Comparison of ENCODE assay signal across 8 cellular contexts in genomic region chr5:173017087-173017486, GRCh38. TPM values are rescaled to one million over a fixed set of nuclear protein-coding genes. Genes with fewer than 3 reads are reported as not detected.
A peak's percentile ranks its signal among the peaks of the same experiment; 100 is the strongest.
DNase-seq lines count a peak whose midpoint lies in the region; ATAC-seq and TF ChIP-seq lines count a peak whose summit lies in the region.
"Not testable (repeated sequence)": the region's sequence is repeated elsewhere in the genome, so short reads cannot be mapped to it uniquely, and the experiment has no call there.

No MANE protein-coding gene starts in this region.

- DNase-seq in activated CD8-positive, alpha-beta memory T cell treated with anti-CD3 and anti-CD28 coated beads, Interleukin-2, amount 50 U/mL, for 48 hours, result peak; percentile 13
- DNase-seq in brain microvascular endothelial cell; fibroblast of lung (ENCODE audit: low read depth in 2 of 2); osteocyte (ENCODE audit: extremely low spot score, unreplicated experiment): not testable (repeated sequence)
- peak in 1 of 3 donors; percentile 33 for DNase-seq in right lobe of liver

- H3K27ac ChIP-seq in 22Rv1 (peak overlapping the region; percentile 75), HUES64 (ENCODE audit: low read depth, low read length) (peak overlapping the region; percentile 28), brain microvascular endothelial cell (peak overlapping the region; percentile 2), fibroblast of lung (ENCODE audit: insufficient read depth, low read length) (peak overlapping the region; percentile 39), right lobe of liver (peak overlapping the region; percentile 36 to 77 (median 75))

- peak overlapping the region; percentile 9 for H3K4me2 ChIP-seq in fibroblast of lung (ENCODE audit: extremely low read depth, insufficient read depth, low read length)

- in situ Hi-C loops in brain microvascular endothelial cell (cut with HindIII; ENCODE audit: low pct_ligation_motif_present, low sequenced_read_pairs), result not testable (repeated sequence)

- WGBS in HUES64, result 95% methylated on average over 15 of the region's 15 CpGs
- 78% methylated on average over 9 of the region's 15 CpGs for WGBS in right lobe of liver (ENCODE audit: insufficient coverage, low coverage, low lambda C conversion rate, missing lambda C conversion rate)

- H3K36me3 Mint-ChIP-seq in osteocyte (ENCODE audit: unreplicated experiment), result peaks cover 22% of the 10 kb centered on the region
- H3K36me3 Mint-ChIP-seq in stimulated activated naive CD8-positive, alpha-beta T cell treated with anti-CD3 and anti-CD28 coated beads, Interleukin-15, Interleukin-2, amounts not matched to agents 100 ng/mL and 50 ng/mL, for 24 hours (ENCODE audit: low read depth), result peaks cover 40% of the 10 kb centered on the region

- H3K36me3 ChIP-seq in HUES64 (ENCODE audit: insufficient read depth, low read length), result peaks cover 19% of the 10 kb centered on the region; the same call in 1 of the 2 replicates
- peaks cover 10% of the 10 kb centered on the region for H3K36me3 ChIP-seq in brain microvascular endothelial cell (replicated peaks)
- H3K36me3 ChIP-seq in fibroblast of lung (ENCODE audit: control insufficient read depth, insufficient read depth, low read length), result not testable (repeated sequence)
- peaks cover 0 to 12% (median 2%) of the 10 kb centered on the region in 4 donors for H3K36me3 ChIP-seq in right lobe of liver

- not testable (repeated sequence) for TF ChIP-seq POLR2A in right lobe of liver (IDR thresholded peaks at IDR 0.05)

- H3K27me3 ChIP-seq in HUES64 (ENCODE audit: insufficient read depth, low read length); brain microvascular endothelial cell (replicated peaks); fibroblast of lung (ENCODE audit: control insufficient read depth, insufficient read depth, low read length); right lobe of liver: not testable (repeated sequence)

- not testable (repeated sequence) for H2AFZ ChIP-seq in fibroblast of lung (ENCODE audit: low read length)

- not testable (repeated sequence) for H3K27me3 Mint-ChIP-seq in osteocyte (ENCODE audit: unreplicated experiment); stimulated activated naive CD8-positive, alpha-beta T cell treated with anti-CD3 and anti-CD28 coated beads, Interleukin-15, Interleukin-2, amounts not matched to agents 100 ng/mL and 50 ng/mL, for 24 hours

- peaks cover 38% of the 10 kb centered on the region for H3K79me2 ChIP-seq in fibroblast of lung (ENCODE audit: control insufficient read depth, insufficient read depth, low read length)

- not testable (repeated sequence) for H3K4me3 Mint-ChIP-seq in osteocyte (ENCODE audit: unreplicated experiment); stimulated activated naive CD8-positive, alpha-beta T cell treated with anti-CD3 and anti-CD28 coated beads, Interleukin-15, Interleukin-2, amounts not matched to agents 100 ng/mL and 50 ng/mL, for 24 hours

- H4K20me1 ChIP-seq in fibroblast of lung (ENCODE audit: control insufficient read depth, extremely low read depth, insufficient read depth, low read length), result not testable (repeated sequence)

- ATAC-seq in right lobe of liver, result not testable (repeated sequence)

- not testable (repeated sequence) for H3K9me3 Mint-ChIP-seq in osteocyte (ENCODE audit: unreplicated experiment); stimulated activated naive CD8-positive, alpha-beta T cell treated with anti-CD3 and anti-CD28 coated beads, Interleukin-15, Interleukin-2, amounts not matched to agents 100 ng/mL and 50 ng/mL, for 24 hours

- intact Hi-C loops in right lobe of liver (cut with DNase I), result not testable (repeated sequence)

- TF ChIP-seq CTCF in 22Rv1 (IDR thresholded peaks at IDR 0.05); brain microvascular endothelial cell (IDR thresholded peaks at IDR 0.05; ENCODE audit: low read depth, low read length, missing control alignments); fibroblast of lung (conservative IDR thresholded peaks at IDR 0.05 in 1 of 2, IDR thresholded peaks at IDR 0.05 in 1 of 2; ENCODE audit: low read depth in 1 of 2, low read length in 2 of 2); right lobe of liver (IDR thresholded peaks at IDR 0.05); osteocyte (IDR thresholded peaks at IDR 0.05): not testable (repeated sequence)

- peak overlapping the region; percentile 84 for H3K27ac Mint-ChIP-seq in osteocyte (ENCODE audit: unreplicated experiment)
- peak overlapping the region; percentile 83 for H3K27ac Mint-ChIP-seq in stimulated activated naive CD8-positive, alpha-beta T cell treated with anti-CD3 and anti-CD28 coated beads, Interleukin-15, Interleukin-2, amounts not matched to agents 100 ng/mL and 50 ng/mL, for 24 hours

- peaks cover 27% of the 10 kb centered on the region for H3K4me1 Mint-ChIP-seq in osteocyte (ENCODE audit: unreplicated experiment)
- H3K4me1 Mint-ChIP-seq in stimulated activated naive CD8-positive, alpha-beta T cell treated with anti-CD3 and anti-CD28 coated beads, Interleukin-15, Interleukin-2, amounts not matched to agents 100 ng/mL and 50 ng/mL, for 24 hours (ENCODE audit: low read depth), result peaks cover 41% of the 10 kb centered on the region

- H3K4me1 ChIP-seq in HUES64 (ENCODE audit: insufficient read depth, low read length), result peaks cover 11% of the 10 kb centered on the region
- peaks cover 12% of the 10 kb centered on the region for H3K4me1 ChIP-seq in fibroblast of lung (ENCODE audit: control insufficient read depth, extremely low read depth, insufficient read depth, low read length)
- H3K4me1 ChIP-seq in right lobe of liver, result peaks cover 0 to 44% (median 3%) of the 10 kb centered on the region in 4 donors

- not testable (repeated sequence) for H3K4me3 ChIP-seq in HUES64 (ENCODE audit: low read length); brain microvascular endothelial cell (ENCODE audit: low read depth, low read length); fibroblast of lung (replicated peaks in 1 of 4; ENCODE audit: control extremely low read depth in 1 of 4, insufficient read depth in 1 of 4, low read depth in 3 of 4, low read length in 4 of 4); right lobe of liver

- H3K9ac ChIP-seq in HUES64 (ENCODE audit: low read depth, low read length); fibroblast of lung (ENCODE audit: insufficient read depth, low read length): not testable (repeated sequence)

- H3K9me3 ChIP-seq in HUES64 (ENCODE audit: insufficient read depth, low read depth, low read length); fibroblast of lung (ENCODE audit: control insufficient read depth, insufficient read depth, low read depth, low read length); right lobe of liver: not testable (repeated sequence)

RNA-seq across cellular contexts. Expression of gene ATP6V0E1, which starts 33.5 kb away (rescaled TPM):
- polyA plus RNA-seq in HUES64 (2013, experiment 1 of 2), result 86.3 TPM
- 77.5 TPM for polyA plus RNA-seq in HUES64 (2013, experiment 2 of 2)
- 293 and 377 TPM in 2 replicates for total RNA-seq in fibroblast of lung
- polyA plus RNA-seq in fibroblast of lung, result 595 and 635 TPM in 2 replicates
- polyA plus RNA-seq in fibroblast of lung (2012), result 409 and 483 TPM in 2 replicates
- polyA minus RNA-seq in fibroblast of lung (ENCODE audit: low replicate concordance), result 366 and 457 TPM in 2 replicates
- 100 to 1,000 TPM in 5 of 6 experiments, 10 to 100 TPM in 1; 83.1 to 202 (median 116) TPM for total RNA-seq in right lobe of liver
- 261 and 282 TPM in 2 replicates for total RNA-seq in osteocyte

RNA-seq across cellular contexts. Expression of gene CREBRF, which starts 39.1 kb away (rescaled TPM):
- polyA plus RNA-seq in HUES64 (2013, experiment 1 of 2), result 2.1 TPM
- polyA plus RNA-seq in HUES64 (2013, experiment 2 of 2), result 2.5 TPM
- total RNA-seq in fibroblast of lung, result 25.2 and 38.8 TPM in 2 replicates
- 9.1 and 14.4 TPM in 2 replicates for polyA plus RNA-seq in fibroblast of lung
- 5.1 and 8.1 TPM in 2 replicates for polyA plus RNA-seq in fibroblast of lung (2012)
- polyA minus RNA-seq in fibroblast of lung (ENCODE audit: low replicate concordance), result 13.7 and 15.4 TPM in 2 replicates
- 10 to 100 TPM in 4 of 6 experiments, 1 to 10 TPM in 2; 6.5 to 15.7 (median 12.6) TPM for total RNA-seq in right lobe of liver
- total RNA-seq in osteocyte, result 22.3 and 23.8 TPM in 2 replicates

RNA-seq across cellular contexts. Expression of gene RPL26L1, which starts 57.9 kb away (rescaled TPM):
- 64.1 TPM for polyA plus RNA-seq in HUES64 (2013, experiment 1 of 2)
- polyA plus RNA-seq in HUES64 (2013, experiment 2 of 2), result 69.5 TPM
- total RNA-seq in fibroblast of lung (47.1 and 50.1 TPM in 2 replicates), right lobe of liver (10 to 100 TPM; 14.2 to 33.4 (median 19.2) TPM), osteocyte (43.5 and 45.1 TPM in 2 replicates)
- 98.1 and 144 TPM in 2 replicates for polyA plus RNA-seq in fibroblast of lung
- polyA plus RNA-seq in fibroblast of lung (2012), result 90.2 and 135 TPM in 2 replicates
- 11.2 and 12.2 TPM in 2 replicates for polyA minus RNA-seq in fibroblast of lung (ENCODE audit: low replicate concordance)

Comparison
In these comparisons a context has a peak if more than half of its experiments do, and no peak if none do; other contexts are left out.
1. H3K27ac ChIP-seq: peak in every context shown above with its lines; median percentile 75 in 22Rv1; 75 in right lobe of liver; 39 in fibroblast of lung; 28 in HUES64; 2 in brain microvascular endothelial cell.